29 cellular contexts compared by ENCODE assay signal in genomic region chr7:122133477-122133876, GRCh38.
"Had no signal": no experiment of that assay in that cellular context is flagged by ENCODE, and none has a peak within 500 bp of the region (broad histone marks: within the 10 kb centered on the region; RNA-seq: fewer than 3 reads in every experiment).

No MANE protein-coding gene starts in this region.

- H3K36me3 ChIP-seq: adrenal gland, WERI-Rb-1 had no signal

- H3K27me3 ChIP-seq: adrenal gland, body of pancreas had no signal

- H3K4me3 ChIP-seq: adrenal gland, body of pancreas had no signal

- DNase-seq: activated CD4-positive, alpha-beta memory T cell treated with anti-CD3 and anti-CD28 coated beads for 36 hours; activated CD4-positive, alpha-beta T cell treated with anti-CD3 and anti-CD28 coated beads for 36 hours; activated CD4-positive, alpha-beta T cell treated with anti-CD3 and anti-CD28 coated beads, Interleukin-2, amount 10 ng/mL, durations not matched to agents 24 days and 14 days; activated CD4-positive, CD25-positive, alpha-beta regulatory T cell; activated CD4-positive, CD25-positive, alpha-beta regulatory T cell treated with anti-CD3 and anti-CD28 coated beads, Interleukin-2, amount 50 U/mL, for 72 hours; activated CD8-positive, alpha-beta memory T cell treated with anti-CD3 and anti-CD28 coated beads, Interleukin-2, amount 10 ng/mL, durations not matched to agents 7 days and 5 days; activated CD8-positive, alpha-beta memory T cell treated with anti-CD3 and anti-CD28 coated beads, Interleukin-2, amount 50 U/mL, for 4 hours; activated CD8-positive, alpha-beta T cell treated with anti-CD3 and anti-CD28 coated beads, Interleukin-2, amount 10 ng/mL, durations not matched to agents 7 days and 5 days; activated effector memory CD4-positive, alpha-beta T cell treated with anti-CD3 and anti-CD28 coated beads, Interleukin-2, amount 50 U/mL, for 16 hours; activated naive CD4-positive, alpha-beta T cell treated with anti-CD3 and anti-CD28 coated beads for 36 hours; activated naive CD8-positive, alpha-beta T cell treated with anti-CD3 and anti-CD28 coated beads for 36 hours; activated naive CD8-positive, alpha-beta T cell treated with anti-CD3 and anti-CD28 coated beads, Interleukin-2, amount 50 U/mL, for 24 hours; activated T-cell treated with anti-CD3 and anti-CD28 coated beads, Interleukin-2, amount 50 U/mL, for 1 hour; activated T-cell treated with anti-CD3 and anti-CD28 coated beads, Interleukin-2, amount 50 U/mL, for 48 hours; adrenal gland; amygdala; aorta; body of pancreas; caudate nucleus; cortex of kidney; dermis blood vessel endothelial cell; effector CD4-positive, alpha-beta T cell; foreskin fibroblast; head of caudate nucleus; T-helper 1 cell; T-helper 17 cell; T1000; WERI-Rb-1 had no signal

- ATAC-seq: activated CD4-positive, alpha-beta T cell treated with anti-CD3 and anti-CD28 coated beads for 36 hours; activated CD8-positive, alpha-beta memory T cell treated with anti-CD3 and anti-CD28 coated beads, Interleukin-2, amount 10 ng/mL, durations not matched to agents 7 days and 5 days; activated CD8-positive, alpha-beta T cell treated with anti-CD3 and anti-CD28 coated beads, Interleukin-2, amount 10 ng/mL, durations not matched to agents 7 days and 5 days; activated naive CD8-positive, alpha-beta T cell treated with anti-CD3 and anti-CD28 coated beads, Interleukin-2, amount 50 U/mL, for 24 hours; body of pancreas; esophagus mucosa; T-helper 17 cell had no signal

- H3K27ac ChIP-seq: adrenal gland, body of pancreas, WERI-Rb-1 had no signal

- H3K9me3 ChIP-seq: body of pancreas had no signal
